In the genomic region with DNA sequence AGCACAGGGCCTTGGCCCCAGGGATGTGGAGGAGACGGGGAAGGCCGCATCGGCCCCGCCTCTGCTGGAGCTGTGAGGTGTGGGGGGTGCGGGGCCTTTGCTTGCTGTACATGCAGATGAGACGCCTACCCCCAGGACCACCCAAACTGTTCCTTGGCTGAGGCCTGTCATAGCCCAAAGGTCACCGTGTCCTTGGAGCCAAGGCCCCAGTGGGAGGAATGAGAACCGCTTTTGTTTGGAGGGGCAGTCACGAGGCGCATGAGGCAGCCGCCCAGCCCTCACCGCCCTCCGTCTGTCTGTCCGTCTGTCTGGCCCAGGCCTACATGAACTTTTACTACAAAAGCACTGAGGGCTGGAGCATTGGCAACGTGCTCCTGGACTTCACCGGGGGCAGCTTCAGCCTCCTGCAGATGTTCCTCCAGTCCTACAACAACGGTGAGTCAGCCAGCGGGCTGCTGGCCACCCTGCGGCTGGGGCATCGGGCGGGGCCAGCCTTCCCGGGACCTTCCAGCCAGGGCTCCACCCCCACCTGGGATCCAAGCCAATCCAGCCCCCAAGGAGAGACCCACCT, we compare ENCODE assay signal across 9 cellular contexts. TPM values are rescaled to one million over a fixed set of nuclear protein-coding genes. Genes with fewer than 3 reads are reported as not detected.
DNase-seq lines count a peak whose midpoint lies in the region; ATAC-seq and TF ChIP-seq lines count a peak whose summit lies in the region.
"Had no signal": no experiment of that assay in that cellular context is flagged by ENCODE, and none has a peak within 500 bp of the region (broad histone marks: within the 10 kb centered on the region; RNA-seq: fewer than 3 reads in every experiment).

No MANE protein-coding gene starts in this region.

- H3K79me2 ChIP-seq in PC-9 (ENCODE audit: low read depth) = 0 out of 2 replicates have a peak, but pooled peaks cover under 1% of the 10 kb centered on the region

- no TSS peak for BruUV-seq in PC-9 (replicated peaks; lab: Mats Ljungman, UMichigan)

- H3K27me3 ChIP-seq in PC-9 (ENCODE audit: insufficient read depth, low read depth) = no peaks in the 10 kb centered on the region
- no peaks in the 10 kb centered on the region for H3K27me3 ChIP-seq in mesenchymal stem cell (ENCODE audit: control insufficient read depth in 1 of 2, insufficient read depth in 1 of 2, low read length in 2 of 2)
- no peaks in the 10 kb centered on the region for H3K27me3 ChIP-seq in vagina

- peak overlapping the region; percentile 17 for H2AK5ac ChIP-seq in mesenchymal stem cell (ENCODE audit: low read length, severe bottlenecking)

- peak overlapping the region; percentile 52 for H2BK15ac ChIP-seq in mesenchymal stem cell (ENCODE audit: low read depth, poor library complexity, severe bottlenecking)

- CTCF ChIA-PET in PC-9 (lab: Charles Lee) = no interaction called here

- H3K4me2 ChIP-seq in PC-9 (peak overlapping the region; percentile 51), mesenchymal stem cell (ENCODE audit: low read length, poor library complexity, severe bottlenecking) (no peak overlapping the region)

- H2BK5ac ChIP-seq in mesenchymal stem cell (ENCODE audit: low read depth, low read length, poor library complexity, severe bottlenecking) = no peak overlapping the region

- POLR2A ChIA-PET in PC-9 (lab: Charles Lee; ENCODE audit: unreplicated experiment) = no interaction called here

- H3K36me3 ChIP-seq in PC-9 (ENCODE audit: low read depth) (no peaks in the 10 kb centered on the region), mesenchymal stem cell (ENCODE audit: control insufficient read depth in 1 of 2, insufficient read depth in 2 of 2, low read depth in 1 of 2, low read length in 2 of 2) (peaks cover 57 to 59% of the 10 kb centered on the region in 2 experiments), vagina (peaks cover 0 to 23% of the 10 kb centered on the region in 2 donors)

- DNase-seq in PC-9 (peak; percentile 45 to 73), epithelial cell of prostate (ENCODE audit: low read depth, low spot score) (no peak), mesenchymal stem cell (peak; percentile 77), vagina (ENCODE audit: extremely low spot score in 2 of 2) (peak in 1 of 2 donors; percentile 94), NOMO-1 (lab: John Stamatoyannopoulos, UW; ENCODE audit: unreplicated experiment in 2 of 2) (no peak)
- no peak for DNase-seq in activated T-cell treated with anti-CD3 and anti-CD28 coated beads, Interleukin-2, amount 50 U/mL, for 1 hour
- DNase-seq: activated naive CD4-positive, alpha-beta T cell treated with anti-CD3 and anti-CD28 coated beads for 36 hours; NCI-H446 treated with DMSO at 0.1 percent for 48 hours had no signal

- H3K4me1 ChIP-seq in PC-9 (replicated peaks; ENCODE audit: insufficient read depth) (peaks cover 11% of the 10 kb centered on the region), mesenchymal stem cell (ENCODE audit: control insufficient read depth, insufficient read depth, low read depth, low read length) (peaks cover 47% of the 10 kb centered on the region), vagina (peaks cover 52% of the 10 kb centered on the region)

- H4K20me1 ChIP-seq in PC-9 (ENCODE audit: insufficient read depth) = peaks cover 5% of the 10 kb centered on the region; the same call in 1 of the 2 replicates

- H3K79me1 ChIP-seq in mesenchymal stem cell (replicated peaks; ENCODE audit: low read length, poor library complexity, severe bottlenecking) = peaks cover 16% of the 10 kb centered on the region

- TF ChIP-seq POLR2A in vagina (IDR thresholded peaks at IDR 0.05) = no peak

- peaks cover 14% of the 10 kb centered on the region; the same call in 1 of the 2 replicates for H3F3A ChIP-seq in PC-9 (ENCODE audit: insufficient read depth, low read depth)

- peak overlapping the region; percentile 45 for H4K8ac ChIP-seq in mesenchymal stem cell (ENCODE audit: low read length)

- H2AFZ ChIP-seq in PC-9 = no peak overlapping the region
- H2AFZ ChIP-seq in mesenchymal stem cell (ENCODE audit: low read depth, low read length) = no peak overlapping the region

- H2BK120ac ChIP-seq in mesenchymal stem cell (ENCODE audit: low read depth, low read length) = no peak overlapping the region

- H3K27ac ChIP-seq in PC-9 = no peak overlapping the region
- peak overlapping the region; percentile 13 for H3K27ac ChIP-seq in epithelial cell of prostate
- peak overlapping the region; percentile 74 for H3K27ac ChIP-seq in mesenchymal stem cell (ENCODE audit: low read length, poor library complexity, severe bottlenecking)
- H3K27ac ChIP-seq in vagina = peak overlapping the region; percentile 90

- H3K14ac ChIP-seq in mesenchymal stem cell (ENCODE audit: low read length in 2 of 2) = peak overlapping the region in 1 of 2 experiments; percentile 35

- H3K18ac ChIP-seq in mesenchymal stem cell (ENCODE audit: low read depth in 1 of 2, low read length in 2 of 2) = peak overlapping the region; percentile 35 to 54

- 66% methylated on average over 19 of the region's 22 CpGs for WGBS in mesenchymal stem cell

- H3K23ac ChIP-seq in mesenchymal stem cell (ENCODE audit: low read length in 2 of 2) = no peak overlapping the region

- H3K4ac ChIP-seq in mesenchymal stem cell (ENCODE audit: low read depth in 1 of 2, low read length in 2 of 2) = peak overlapping the region; percentile 1 to 17

- H2BK12ac ChIP-seq in mesenchymal stem cell (ENCODE audit: low read length in 2 of 2) = peak overlapping the region in 1 of 2 experiments; percentile 45

- H3K9ac ChIP-seq in mesenchymal stem cell (ENCODE audit: low read length) = peak overlapping the region; percentile 79

- TF ChIP-seq CTCF in PC-9 (conservative IDR thresholded peaks at IDR 0.05) = no peak
- peak in 1 of 3 experiments; percentile 36 for TF ChIP-seq CTCF in vagina (IDR thresholded peaks at IDR 0.05)

- H3K4me3 ChIP-seq in PC-9 (no peak overlapping the region), mesenchymal stem cell (ENCODE audit: insufficient read depth in 1 of 2, low read depth in 1 of 2, low read length in 2 of 2) (peak overlapping the region in 1 of 2 experiments; percentile 37), vagina (no peak overlapping the region)

- no peak for ATAC-seq in GM21515 (IDR thresholded peaks at IDR 0.05; ENCODE audit: unreplicated experiment)

- H3K9me3 ChIP-seq in PC-9 (ENCODE audit: insufficient read depth, low read depth) (no peaks in the 10 kb centered on the region), mesenchymal stem cell (ENCODE audit: control insufficient read depth, low read length) (no peaks in the 10 kb centered on the region), vagina (no peaks in the 10 kb centered on the region)

- no peaks in the 10 kb centered on the region for H3K9me2 ChIP-seq in PC-9 (ENCODE audit: insufficient read depth)

- H4K91ac ChIP-seq in mesenchymal stem cell (ENCODE audit: low read length) = peak overlapping the region; percentile 86

- intact Hi-C loops in PC-9 (cut with micrococcal nuclease; ENCODE audit: unreplicated experiment) (no loop called here), vagina (cut with DNase I) (no loop called here)

RNA-seq across cellular contexts. Expression of a gene that starts 8.8 kb away (rescaled TPM):
- total RNA-seq in PC-9 (2021) (147 and 168 TPM in 2 replicates), vagina (78.1 TPM)
- 119 TPM for polyA plus RNA-seq in mesenchymal stem cell (2013, experiment 1 of 2)
- 117 TPM for polyA plus RNA-seq in mesenchymal stem cell (2013, experiment 2 of 2)

RNA-seq across cellular contexts. Expression of a gene that starts 9.0 kb away (rescaled TPM):
- total RNA-seq in PC-9 (2021) (89.6 and 89.9 TPM in 2 replicates), vagina (18.9 TPM)
- polyA plus RNA-seq in mesenchymal stem cell (2013, experiment 1 of 2) = 102 TPM
- polyA plus RNA-seq in mesenchymal stem cell (2013, experiment 2 of 2) = 107 TPM

RNA-seq across cellular contexts. Expression of a gene that starts 23.1 kb away (rescaled TPM):
- total RNA-seq in PC-9 (2021) (12.5 and 20.0 TPM in 2 replicates), vagina (35.6 TPM)
- 28.5 TPM for polyA plus RNA-seq in mesenchymal stem cell (2013, experiment 1 of 2)
- polyA plus RNA-seq in mesenchymal stem cell (2013, experiment 2 of 2) = 28.1 TPM

RNA-seq across cellular contexts. Expression of a gene that starts 23.6 kb away (rescaled TPM):
- total RNA-seq in PC-9 (2021) (19.8 and 21.4 TPM in 2 replicates), vagina (14.0 TPM)
- 7.4 TPM for polyA plus RNA-seq in mesenchymal stem cell (2013, experiment 1 of 2)
- polyA plus RNA-seq in mesenchymal stem cell (2013, experiment 2 of 2) = 7.5 TPM

RNA-seq across cellular contexts. Expression of a gene that starts 36.3 kb away (rescaled TPM):
- total RNA-seq in PC-9 (2021) = 15.0 and 18.3 TPM in 2 replicates
- 0.35 TPM for polyA plus RNA-seq in mesenchymal stem cell (2013, experiment 1 of 2)
- 0.30 TPM for polyA plus RNA-seq in mesenchymal stem cell (2013, experiment 2 of 2)
- 1.7 TPM for total RNA-seq in vagina

Comparison
In these comparisons a context has a peak if more than half of its experiments do, and no peak if none do; other contexts are left out.
1. DNase-seq: peak in PC-9 (2 of 2) and mesenchymal stem cell (single experiment); none in epithelial cell of prostate (single experiment), NOMO-1 (0 of 2) and activated T-cell treated with anti-CD3 and anti-CD28 coated beads, Interleukin-2, amount 50 U/mL, for 1 hour (single experiment).